In genomic region chr3:109050591-109051167, GRCh38 we compare ENCODE assay signal across 8 cellular contexts.
DNase-seq lines count a peak whose midpoint lies in the region; ATAC-seq, FAIRE-seq and TF ChIP-seq lines count a peak whose summit lies in the region.

No MANE protein-coding gene starts in this region.

- intact Hi-C loops in left ventricle myocardium inferior (cut with micrococcal nuclease), result no loop called here
- intact Hi-C loops in left cardiac atrium (cut with DNase I), result no loop called here
- intact Hi-C loops in adrenal gland (cut with DNase I), result loop anchor here in 1 of 2 donors (10.0 kb wide), 1 partner anchor 174 kb away; no protein-coding TSS in a partner anchor

- no peak for FAIRE-seq in H54 (lab: Jason Lieb, UNC)

- H3K9me3 ChIP-seq in left ventricle myocardium inferior (replicated peaks), result peaks cover 13% of the 10 kb centered on the region
- no peaks in the 10 kb centered on the region for H3K9me3 ChIP-seq in adrenal gland (replicated peaks in 1 of 3)

- WGBS in adrenal gland, 4 donors, result 32 to 43% (median 37%) methylated on average over 3 of the region's 3 CpGs

- DNase-seq in left ventricle myocardium inferior, result no peak
- DNase-seq in left cardiac atrium, result no peak
- DNase-seq in H54 (ENCODE audit: insufficient read length, low spot score), result peak; percentile 12
- DNase-seq in NCI-H1436 treated with DMSO at 0.1 percent for 48 hours (lab: John Stamatoyannopoulos, UW), result peak; percentile 6
- DNase-seq in adrenal gland, result peak in 5 of 7 donors; percentile 10 to 31 (median 20)
- DNase-seq in midbrain (lab: John Stamatoyannopoulos, UW), result peak; percentile 10
- no peak for DNase-seq in DMS79 (lab: John Stamatoyannopoulos, UW)

- TF ChIP-seq POLR2A in H54 (IDR thresholded peaks at IDR 0.05; ENCODE audit: low read depth, low read length) (no peak), adrenal gland (IDR thresholded peaks at IDR 0.05) (no peak)

- no peaks in the 10 kb centered on the region for H3K36me3 ChIP-seq in left ventricle myocardium inferior
- no peaks in the 10 kb centered on the region for H3K36me3 ChIP-seq in adrenal gland (replicated peaks in 1 of 2)

- H3K4me3 ChIP-seq in left ventricle myocardium inferior, result no peak overlapping the region
- no peak overlapping the region for H3K4me3 ChIP-seq in adrenal gland

- TF ChIP-seq CTCF in left ventricle myocardium inferior (IDR thresholded peaks at IDR 0.05; ENCODE audit: borderline replicate concordance), result peak; percentile 52
- TF ChIP-seq CTCF in adrenal gland (IDR thresholded peaks at IDR 0.05), result peak; percentile 34 to 58 (median 51)

- H3K27ac ChIP-seq in left ventricle myocardium inferior (replicated peaks) (no peak overlapping the region), adrenal gland (no peak overlapping the region)

- H3K4me1 ChIP-seq in left ventricle myocardium inferior (no peaks in the 10 kb centered on the region), adrenal gland (replicated peaks in 1 of 2) (no peaks in the 10 kb centered on the region)

- H3K27me3 ChIP-seq in left ventricle myocardium inferior (ENCODE audit: low read depth) (no peaks in the 10 kb centered on the region), adrenal gland (no peaks in the 10 kb centered on the region)

- ATAC-seq in left cardiac atrium (no peak), HG03095 (IDR thresholded peaks at IDR 0.05; ENCODE audit: unreplicated experiment) (no peak)

Comparison
In these comparisons a context has a peak if more than half of its experiments do, and no peak if none do; other contexts are left out.
1. DNase-seq: peak in H54 (single experiment), NCI-H1436 treated with DMSO at 0.1 percent for 48 hours (single experiment), adrenal gland (5 of 7) and midbrain (single experiment); none in left ventricle myocardium inferior (single experiment), left cardiac atrium (single experiment) and DMS79 (single experiment).